Comparison of ENCODE assay signal across 24 cellular contexts in genomic region chr7:73885433-73885974, GRCh38. TPM values are rescaled to one million over a fixed set of nuclear protein-coding genes. Genes with fewer than 3 reads are reported as not detected.
DNase-seq lines count a peak whose midpoint lies in the region; ATAC-seq and TF ChIP-seq lines count a peak whose summit lies in the region.
"Had no signal": no experiment of that assay in that cellular context is flagged by ENCODE, and none has a peak within 500 bp of the region (broad histone marks: within the 10 kb centered on the region; RNA-seq: fewer than 3 reads in every experiment).

No MANE protein-coding gene starts in this region.

- H3K9ac ChIP-seq in mesendoderm (ENCODE audit: low read length): no peak overlapping the region

- H3K79me2 ChIP-seq in mesendoderm (ENCODE audit: control insufficient read depth, insufficient read depth, low read length): no peaks in the 10 kb centered on the region

- 0 out of 2 replicates have a peak overlapping the region, but pooled peaks have one; percentile 23 for H3K4me3 Mint-ChIP-seq in HFFc6
- H3K4me3 Mint-ChIP-seq: H9, IgD-negative memory B cell had no signal

- H3K27ac Mint-ChIP-seq in HFFc6: no peak overlapping the region
- H3K27ac Mint-ChIP-seq: IgD-negative memory B cell had no signal

- H3K27me3 Mint-ChIP-seq in HFFc6 (ENCODE audit: insufficient read depth): peaks cover 5% of the 10 kb centered on the region; the same call in 1 of the 2 replicates

- H3K36me3 Mint-ChIP-seq in HFFc6 (ENCODE audit: low read depth): no peaks in the 10 kb centered on the region
- H3K36me3 Mint-ChIP-seq: IgD-negative memory B cell had no signal

- no peak overlapping the region for H3K23ac ChIP-seq in mesendoderm (ENCODE audit: low read length)

- no peak overlapping the region for H2BK5ac ChIP-seq in mesendoderm (ENCODE audit: low read length)

- H3K36me3 ChIP-seq in ascending aorta: no peaks in the 10 kb centered on the region
- no peaks in the 10 kb centered on the region for H3K36me3 ChIP-seq in mesendoderm (ENCODE audit: control insufficient read depth, insufficient read depth, low read length)
- no peaks in the 10 kb centered on the region for H3K36me3 ChIP-seq in upper lobe of right lung
- H3K36me3 ChIP-seq in gastrocnemius medialis: no peaks in the 10 kb centered on the region
- H3K36me3 ChIP-seq: BE2C had no signal

- H2AK5ac ChIP-seq in mesendoderm (ENCODE audit: low read length): no peak overlapping the region

- H3K27ac ChIP-seq in ascending aorta (peak overlapping the region; percentile 85 to 92), mesendoderm (ENCODE audit: low read depth, low read length) (peak overlapping the region; percentile 30), upper lobe of right lung (peak overlapping the region; percentile 85), gastrocnemius medialis (peak overlapping the region in 1 of 4 donors; percentile 41)

- H2BK15ac ChIP-seq in mesendoderm (replicated peaks; ENCODE audit: low read depth): no peak overlapping the region

- intact Hi-C loops in ascending aorta (cut with DNase I) (no loop called here), upper lobe of right lung (cut with DNase I) (no loop called here), gastrocnemius medialis (cut with DNase I; ENCODE audit: low total_unique reads) (no loop called here)

- peaks cover 28% of the 10 kb centered on the region for H3K4me1 Mint-ChIP-seq in HFFc6 (ENCODE audit: low read depth)
- H3K4me1 Mint-ChIP-seq: IgD-negative memory B cell had no signal

- no peaks in the 10 kb centered on the region for H3K79me1 ChIP-seq in mesendoderm (ENCODE audit: low read length)

- TF ChIP-seq POLR2A in gastrocnemius medialis (IDR thresholded peaks at IDR 0.05): no peak

- no peaks in the 10 kb centered on the region for H3K9me3 Mint-ChIP-seq in HFFc6
- H3K9me3 Mint-ChIP-seq: H9, IgD-negative memory B cell had no signal

- ATAC-seq in upper lobe of right lung: no peak
- ATAC-seq in GM18498 (IDR thresholded peaks at IDR 0.05; ENCODE audit: unreplicated experiment): no peak
- no peak for ATAC-seq in gastrocnemius medialis
- ATAC-seq: GM12878 had no signal

- H2BK120ac ChIP-seq in mesendoderm (ENCODE audit: low read depth, low read length): no peak overlapping the region

- WGBS in mesendoderm (ENCODE audit: extremely low coverage, insufficient coverage, low lambda C conversion rate): no CpG with 5 or more reads among the region's 3 CpGs

- DNase-seq in HFFc6 (no peak), ascending aorta (ENCODE audit: low spot score in 2 of 2) (no peak), mesendoderm (no peak), upper lobe of right lung (no peak), cerebellar nuclear complex (lab: John Stamatoyannopoulos, UW) (no peak), gastrocnemius medialis (no peak)
- DNase-seq: BE2C; DMS79; GM23248; H9; Karpas-422; NCI-H1694; NCI-H2081; NCI-H2171; NCI-H345; NCI-H524; NCI-H774; NK-92 treated with Interleukin-12 subunit alpha and Interleukin-12 subunit beta, amount 100 ng/mL, for 24 hours; SHP77 treated with DMSO at 0.1 percent for 48 hours had no signal

- no peak overlapping the region for H3K4me2 ChIP-seq in mesendoderm (ENCODE audit: low read length)
- H3K4me2 ChIP-seq: SK-N-SH had no signal

- H3K4me1 ChIP-seq in ascending aorta (peaks cover 23 to 25% of the 10 kb centered on the region in 2 donors), mesendoderm (ENCODE audit: control insufficient read depth, low read depth, low read length) (peaks cover 12% of the 10 kb centered on the region), upper lobe of right lung (peaks cover 25% of the 10 kb centered on the region), gastrocnemius medialis (peaks cover 9 to 24% of the 10 kb centered on the region in 2 donors)
- H3K4me1 ChIP-seq: BE2C had no signal

- in situ Hi-C loops in gastrocnemius medialis (cut with MboI; ENCODE audit: low sequenced_read_pairs in 4 of 4): no loop called here

- H3K27me3 ChIP-seq in ascending aorta: no peaks in the 10 kb centered on the region
- H3K27me3 ChIP-seq in mesendoderm (ENCODE audit: insufficient read depth, low read length, poor library complexity): no peaks in the 10 kb centered on the region
- peaks cover 5% of the 10 kb centered on the region for H3K27me3 ChIP-seq in upper lobe of right lung
- no peaks in the 10 kb centered on the region for H3K27me3 ChIP-seq in gastrocnemius medialis

- H3K9me3 ChIP-seq in ascending aorta (no peaks in the 10 kb centered on the region), upper lobe of right lung (no peaks in the 10 kb centered on the region), gastrocnemius medialis (no peaks in the 10 kb centered on the region)
- H3K9me3 ChIP-seq: BE2C, SK-N-SH had no signal

- no peak for TF ChIP-seq CTCF in HFFc6 (IDR thresholded peaks at IDR 0.05)
- no peak for TF ChIP-seq CTCF in ascending aorta (IDR thresholded peaks at IDR 0.05)
- no peak for TF ChIP-seq CTCF in upper lobe of right lung (IDR thresholded peaks at IDR 0.05)
- TF ChIP-seq CTCF in gastrocnemius medialis (IDR thresholded peaks at IDR 0.05 in 4 of 5, conservative IDR thresholded peaks at IDR 0.05 in 1 of 5): no peak

- H3K4me3 ChIP-seq in ascending aorta: no peak overlapping the region
- H3K4me3 ChIP-seq in mesendoderm (ENCODE audit: low read length): no peak overlapping the region
- H3K4me3 ChIP-seq in upper lobe of right lung: no peak overlapping the region
- no peak overlapping the region for H3K4me3 ChIP-seq in gastrocnemius medialis
- H3K4me3 ChIP-seq: GM12878, GM23248 had no signal

- no peak overlapping the region for H3K18ac ChIP-seq in mesendoderm (ENCODE audit: low read length)

- no peak overlapping the region for H3K4ac ChIP-seq in mesendoderm (ENCODE audit: low read depth, low read length)

- H4K8ac ChIP-seq in mesendoderm (ENCODE audit: low read depth, low read length): no peak overlapping the region

- H4K5ac ChIP-seq in mesendoderm (ENCODE audit: low read length): no peak overlapping the region

- H3K56ac ChIP-seq in mesendoderm (ENCODE audit: low read length): no peak overlapping the region

RNA-seq across cellular contexts. Expression of gene TMEM270, which starts 24.5 kb away (rescaled TPM):
- total RNA-seq in HFFc6 (2021; fragmentation: NEBNext Ultra II Directional; extraction: Animal tissue kit (Norgen Biotek cat#: 25700)): not detected
- total RNA-seq in ascending aorta: not detected
- polyA plus RNA-seq in mesendoderm (2013, experiment 1 of 2): not detected
- not detected for polyA plus RNA-seq in mesendoderm (2013, experiment 2 of 2)
- total RNA-seq in upper lobe of right lung: not detected
- not detected for total RNA-seq in gastrocnemius medialis
- total RNA-seq: A673, GM12878, GM23248, H9 had no signal
- polyA plus RNA-seq: GM12878, GM23248, IgD-negative memory B cell had no signal

RNA-seq across cellular contexts. Expression of gene METTL27, which starts 43.2 kb away (rescaled TPM):
- 1 to 10 TPM; 3.9 to 7.2 (median 6.0) TPM for total RNA-seq in HFFc6 (2021; fragmentation: NEBNext Ultra II Directional; extraction: Animal tissue kit (Norgen Biotek cat#: 25700))
- total RNA-seq in ascending aorta (not detected), upper lobe of right lung (2.3 TPM), gastrocnemius medialis (1 to 10 TPM in 1 of 4 donors, under 1 TPM in 3; 0.36 to 1.5 (median 0.53) TPM)
- polyA plus RNA-seq in mesendoderm (2013, experiment 1 of 2): 1.6 TPM
- 1.5 TPM for polyA plus RNA-seq in mesendoderm (2013, experiment 2 of 2)
- total RNA-seq: A673 had no signal
- polyA plus RNA-seq: IgD-negative memory B cell had no signal

RNA-seq across cellular contexts. Expression of gene CLDN4, which starts 54.7 kb away (rescaled TPM):
- total RNA-seq in HFFc6 (2021; fragmentation: NEBNext Ultra II Directional; extraction: Animal tissue kit (Norgen Biotek cat#: 25700)): under 1 TPM; 0.05 to 0.47 (median 0.32) TPM
- total RNA-seq in ascending aorta (0.21 TPM), upper lobe of right lung (103 TPM), gastrocnemius medialis (1 to 10 TPM in 1 of 4 donors, under 1 TPM in 3; 0.16 to 3.7 (median 0.42) TPM)
- polyA plus RNA-seq in mesendoderm (2013, experiment 1 of 2): 12.6 TPM
- 12.9 TPM for polyA plus RNA-seq in mesendoderm (2013, experiment 2 of 2)
- total RNA-seq: GM23248 had no signal
- polyA plus RNA-seq: IgD-negative memory B cell had no signal

Comparison
In these comparisons a context has a peak if more than half of its experiments do, and no peak if none do; other contexts are left out.
1. RNA of gene CLDN4, which starts 54.7 kb away (total RNA-seq): 103 TPM in upper lobe of right lung (single experiment); 0.16 to 3.7 TPM in gastrocnemius medialis, 0.05 to 0.47 TPM in HFFc6 and 0.21 TPM in ascending aorta (single experiment); every median in the first group is over 10 times any median in the second.